Comparison of ENCODE assay signal across 1 cellular context in genomic region chr14:54488646-54489317, GRCh38.
TF ChIP-seq lines count a peak whose summit lies in the region.

GMFB (minus strand) TSS chr14:54488980; CDS start chr14:54488927, 53 bp downstream.

TF ChIP-seq in HepG2, 621 proteins besides CTCF, POLR2A, EP300 and RAD21 (continued from another document and continues in another):
- TF ChIP-seq ZNF326 (CRISPR knock-in tag; IDR thresholded peaks at IDR 0.05; ENCODE audit: borderline replicate concordance) (no peak), ZFP62 (CRISPR knock-in tag; IDR thresholded peaks at IDR 0.05) (no peak), GZF1 (CRISPR knock-in tag; IDR thresholded peaks at IDR 0.05) (no peak), GPBP1L1 (CRISPR knock-in tag; IDR thresholded peaks at IDR 0.05) (no peak), RARG (CRISPR knock-in tag; IDR thresholded peaks at IDR 0.05; ENCODE audit: low read depth) (no peak), ARID5B (CRISPR knock-in tag; IDR thresholded peaks at IDR 0.05) (peak; percentile 39; the same call in 1 of the 2 replicates), E2F5 (CRISPR knock-in tag; conservative IDR thresholded peaks at IDR 0.05) (no peak), BCL6 (CRISPR knock-in tag; IDR thresholded peaks at IDR 0.05) (no peak), ZFP82 (CRISPR knock-in tag; IDR thresholded peaks at IDR 0.05; ENCODE audit: borderline replicate concordance) (peak; percentile 56; the same call in 1 of the 2 replicates), PCBP1 (IDR thresholded peaks at IDR 0.05; ENCODE audit: borderline replicate concordance, low read depth, low read length) (no peak), ZFP91 (CRISPR knock-in tag; IDR thresholded peaks at IDR 0.05; ENCODE audit: borderline replicate concordance) (peak; percentile 99), FOSL2 (CRISPR knock-in tag; IDR thresholded peaks at IDR 0.05) (no peak), PAWR (CRISPR knock-in tag; IDR thresholded peaks at IDR 0.05; ENCODE audit: borderline replicate concordance) (no peak), ZNF770 (CRISPR knock-in tag; IDR thresholded peaks at IDR 0.05) (no peak), ZNF746 (CRISPR knock-in tag; IDR thresholded peaks at IDR 0.05) (no peak), ZBTB2 (CRISPR knock-in tag; IDR thresholded peaks at IDR 0.05; ENCODE audit: low read depth) (peak; percentile 75), ZNF670 (CRISPR knock-in tag; IDR thresholded peaks at IDR 0.05; ENCODE audit: borderline replicate concordance) (peak; percentile 64; the same call in 1 of the 2 replicates), CEBPB (IDR thresholded peaks at IDR 0.05; ENCODE audit: borderline replicate concordance, low read depth, low read length) (no peak), ZNF569 (CRISPR knock-in tag; IDR thresholded peaks at IDR 0.05; ENCODE audit: borderline replicate concordance) (no peak; the same call in 1 of the 2 replicates), ZNF691 (CRISPR knock-in tag; IDR thresholded peaks at IDR 0.05; ENCODE audit: borderline replicate concordance, low read depth) (no peak), FIP1L1 (IDR thresholded peaks at IDR 0.05; ENCODE audit: borderline replicate concordance, insufficient read depth, low read depth, low read length) (no peak), ZNF510 (CRISPR knock-in tag; IDR thresholded peaks at IDR 0.05; ENCODE audit: low read depth) (no peak), ZNF143 (CRISPR knock-in tag; IDR thresholded peaks at IDR 0.05) (peak; percentile 61), ZNF580 (CRISPR knock-in tag; IDR thresholded peaks at IDR 0.05; ENCODE audit: borderline replicate concordance, low read depth) (peak; percentile 20; the same call in 1 of the 2 replicates), BCLAF1 (IDR thresholded peaks at IDR 0.05) (no peak), ZFX (CRISPR knock-in tag; IDR thresholded peaks at IDR 0.05; ENCODE audit: low read depth) (peak; percentile 88), ZNF260 (CRISPR knock-in tag; IDR thresholded peaks at IDR 0.05; ENCODE audit: borderline replicate concordance, low read depth) (no peak), ZNF44 (CRISPR knock-in tag; IDR thresholded peaks at IDR 0.05) (no peak), ELK4 (CRISPR knock-in tag; IDR thresholded peaks at IDR 0.05; ENCODE audit: borderline replicate concordance) (no peak), ZBTB8A (CRISPR knock-in tag; IDR thresholded peaks at IDR 0.05; ENCODE audit: borderline replicate concordance, low read depth) (no peak)
- TF ChIP-seq, protein P1, sequence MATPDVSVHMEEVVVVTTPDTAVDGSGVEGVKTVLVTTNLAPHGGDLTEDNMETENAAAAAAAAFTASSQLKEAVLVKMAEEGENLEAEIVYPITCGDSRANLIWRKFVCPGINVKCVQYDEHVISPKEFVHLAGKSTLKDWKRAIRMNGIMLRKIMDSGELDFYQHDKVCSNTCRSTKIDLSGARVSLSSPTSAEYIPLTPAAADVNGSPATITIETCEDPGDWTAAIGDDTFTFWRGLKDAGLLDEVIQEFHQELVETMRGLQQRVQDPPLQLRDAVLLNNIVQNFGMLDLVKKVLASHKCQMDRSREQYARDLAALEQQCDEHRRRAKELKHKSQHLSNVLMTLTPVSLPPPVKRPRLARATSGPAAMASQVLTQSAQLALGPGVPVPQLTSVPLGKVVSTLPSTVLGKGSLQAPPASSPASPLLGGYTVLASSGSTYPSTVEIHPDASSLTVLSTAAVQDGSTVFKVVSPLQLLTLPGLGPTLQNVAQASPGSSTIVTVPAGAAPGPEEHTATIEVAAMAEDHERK (CRISPR knock-in tag; IDR thresholded peaks at IDR 0.05; ENCODE audit: low read depth) = no peak
- TF ChIP-seq, protein P2, sequence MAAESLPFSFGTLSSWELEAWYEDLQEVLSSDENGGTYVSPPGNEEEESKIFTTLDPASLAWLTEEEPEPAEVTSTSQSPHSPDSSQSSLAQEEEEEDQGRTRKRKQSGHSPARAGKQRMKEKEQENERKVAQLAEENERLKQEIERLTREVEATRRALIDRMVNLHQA (CRISPR knock-in tag; IDR thresholded peaks at IDR 0.05) = 0 out of 2 replicates have a peak, but pooled peaks have one; percentile 31
- TF ChIP-seq, protein P3, sequence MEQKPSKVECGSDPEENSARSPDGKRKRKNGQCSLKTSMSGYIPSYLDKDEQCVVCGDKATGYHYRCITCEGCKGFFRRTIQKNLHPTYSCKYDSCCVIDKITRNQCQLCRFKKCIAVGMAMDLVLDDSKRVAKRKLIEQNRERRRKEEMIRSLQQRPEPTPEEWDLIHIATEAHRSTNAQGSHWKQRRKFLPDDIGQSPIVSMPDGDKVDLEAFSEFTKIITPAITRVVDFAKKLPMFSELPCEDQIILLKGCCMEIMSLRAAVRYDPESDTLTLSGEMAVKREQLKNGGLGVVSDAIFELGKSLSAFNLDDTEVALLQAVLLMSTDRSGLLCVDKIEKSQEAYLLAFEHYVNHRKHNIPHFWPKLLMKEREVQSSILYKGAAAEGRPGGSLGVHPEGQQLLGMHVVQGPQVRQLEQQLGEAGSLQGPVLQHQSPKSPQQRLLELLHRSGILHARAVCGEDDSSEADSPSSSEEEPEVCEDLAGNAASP (CRISPR knock-in tag; IDR thresholded peaks at IDR 0.05; ENCODE audit: borderline replicate concordance) = 0 out of 2 replicates have a peak, but pooled peaks have one; percentile 16
